1 cellular context compared by ENCODE assay signal in the genomic region with DNA sequence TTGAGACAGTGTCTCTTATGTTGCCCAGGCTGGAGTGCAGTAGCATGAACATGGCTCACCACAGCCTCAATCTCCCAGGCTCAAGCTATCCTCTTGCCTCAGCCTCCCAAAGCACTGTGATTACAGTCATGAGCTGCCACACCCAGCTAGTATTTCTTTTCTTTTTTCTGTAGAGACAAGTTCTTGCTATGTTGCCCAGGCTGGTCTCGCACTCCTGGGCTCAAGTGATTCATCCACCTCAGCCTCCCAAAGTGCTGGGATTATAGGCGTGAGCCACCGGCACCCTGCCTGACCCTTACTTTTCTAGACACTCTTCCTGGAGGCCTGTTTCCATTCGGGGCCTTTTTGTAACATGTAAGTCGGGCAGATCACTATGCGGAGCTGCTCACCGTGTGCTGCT.
TF ChIP-seq lines count a peak whose summit lies in the region.

No MANE protein-coding gene starts in this region.

TF ChIP-seq in WTC11, 78 proteins besides CTCF, POLR2A, EP300 and RAD21 (continued from another document):
- TF ChIP-seq NR3C1 (CRISPR knock-in tag; conservative IDR thresholded peaks at IDR 0.05; ENCODE audit: low read depth) (no peak), CREB1 (CRISPR knock-in tag; IDR thresholded peaks at IDR 0.05) (no peak)
- TF ChIP-seq, protein P1, sequence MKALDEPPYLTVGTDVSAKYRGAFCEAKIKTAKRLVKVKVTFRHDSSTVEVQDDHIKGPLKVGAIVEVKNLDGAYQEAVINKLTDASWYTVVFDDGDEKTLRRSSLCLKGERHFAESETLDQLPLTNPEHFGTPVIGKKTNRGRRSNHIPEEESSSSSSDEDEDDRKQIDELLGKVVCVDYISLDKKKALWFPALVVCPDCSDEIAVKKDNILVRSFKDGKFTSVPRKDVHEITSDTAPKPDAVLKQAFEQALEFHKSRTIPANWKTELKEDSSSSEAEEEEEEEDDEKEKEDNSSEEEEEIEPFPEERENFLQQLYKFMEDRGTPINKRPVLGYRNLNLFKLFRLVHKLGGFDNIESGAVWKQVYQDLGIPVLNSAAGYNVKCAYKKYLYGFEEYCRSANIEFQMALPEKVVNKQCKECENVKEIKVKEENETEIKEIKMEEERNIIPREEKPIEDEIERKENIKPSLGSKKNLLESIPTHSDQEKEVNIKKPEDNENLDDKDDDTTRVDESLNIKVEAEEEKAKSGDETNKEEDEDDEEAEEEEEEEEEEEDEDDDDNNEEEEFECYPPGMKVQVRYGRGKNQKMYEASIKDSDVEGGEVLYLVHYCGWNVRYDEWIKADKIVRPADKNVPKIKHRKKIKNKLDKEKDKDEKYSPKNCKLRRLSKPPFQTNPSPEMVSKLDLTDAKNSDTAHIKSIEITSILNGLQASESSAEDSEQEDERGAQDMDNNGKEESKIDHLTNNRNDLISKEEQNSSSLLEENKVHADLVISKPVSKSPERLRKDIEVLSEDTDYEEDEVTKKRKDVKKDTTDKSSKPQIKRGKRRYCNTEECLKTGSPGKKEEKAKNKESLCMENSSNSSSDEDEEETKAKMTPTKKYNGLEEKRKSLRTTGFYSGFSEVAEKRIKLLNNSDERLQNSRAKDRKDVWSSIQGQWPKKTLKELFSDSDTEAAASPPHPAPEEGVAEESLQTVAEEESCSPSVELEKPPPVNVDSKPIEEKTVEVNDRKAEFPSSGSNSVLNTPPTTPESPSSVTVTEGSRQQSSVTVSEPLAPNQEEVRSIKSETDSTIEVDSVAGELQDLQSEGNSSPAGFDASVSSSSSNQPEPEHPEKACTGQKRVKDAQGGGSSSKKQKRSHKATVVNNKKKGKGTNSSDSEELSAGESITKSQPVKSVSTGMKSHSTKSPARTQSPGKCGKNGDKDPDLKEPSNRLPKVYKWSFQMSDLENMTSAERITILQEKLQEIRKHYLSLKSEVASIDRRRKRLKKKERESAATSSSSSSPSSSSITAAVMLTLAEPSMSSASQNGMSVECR (CRISPR knock-in tag; IDR thresholded peaks at IDR 0.05; ENCODE audit: borderline replicate concordance): no peak
